ENCODE assay signal across 14 cellular contexts in genomic region chr9:86660146-86660545, GRCh38.
DNase-seq lines count a peak whose midpoint lies in the region; ATAC-seq and TF ChIP-seq lines count a peak whose summit lies in the region.
"Had no signal": no experiment of that assay in that cellular context is flagged by ENCODE, and none has a peak within 500 bp of the region (broad histone marks: within the 10 kb centered on the region; RNA-seq: fewer than 3 reads in every experiment).

No MANE protein-coding gene starts in this region.

- H3K9me3 ChIP-seq in MG63, result no peaks in the 10 kb centered on the region
- H3K9me3 ChIP-seq: Peyer's patch had no signal

- no peak for TF ChIP-seq CTCF in epithelial cell of esophagus (IDR thresholded peaks at IDR 0.05; ENCODE audit: insufficient read depth, low read depth, low read length, missing control alignments)
- TF ChIP-seq CTCF in nephron (IDR thresholded peaks at IDR 0.05; ENCODE audit: unreplicated experiment in 3 of 3), result no peak

- no peak for ATAC-seq in GM18519 (IDR thresholded peaks at IDR 0.05; ENCODE audit: low FRiP score, unreplicated experiment)

- DNase-seq in EH (ENCODE audit: low read depth) (peak; percentile 87), MG63 (peak; percentile 26), epithelial cell of esophagus (ENCODE audit: low read depth) (peak; percentile 19), NCI-H2081 treated with DMSO at 0.1 percent for 48 hours (lab: John Stamatoyannopoulos, UW) (no peak), NCI-H1092 treated with DMSO at 0.1 percent for 48 hours (lab: John Stamatoyannopoulos, UW) (no peak), NCI-H345 treated with DMSO at 0.1 percent for 48 hours (lab: John Stamatoyannopoulos, UW; ENCODE audit: unreplicated experiment) (no peak)
- DNase-seq: activated CD8-positive, alpha-beta memory T cell treated with anti-CD3 and anti-CD28 coated beads, Interleukin-2, amount 50 U/mL, for 4 hours; left cardiac atrium; MM.1S; Peyer's patch had no signal

- no peaks in the 10 kb centered on the region for H3K9me3 Mint-ChIP-seq in nephron
- H3K9me3 Mint-ChIP-seq: stimulated activated naive CD8-positive, alpha-beta T cell treated with anti-CD3 and anti-CD28 coated beads, Interleukin-15, Interleukin-2, amounts not matched to agents 100 ng/mL and 50 ng/mL, for 24 hours had no signal

- H3K4me3 ChIP-seq in MG63 (no peak overlapping the region), epithelial cell of esophagus (ENCODE audit: low read length) (no peak overlapping the region)
- H3K4me3 ChIP-seq: Peyer's patch had no signal

- peak overlapping the region in 1 of 3 experiments; percentile 7 for H3K4me3 Mint-ChIP-seq in nephron
- H3K4me3 Mint-ChIP-seq: brain; stimulated activated naive CD8-positive, alpha-beta T cell treated with anti-CD3 and anti-CD28 coated beads, Interleukin-15, Interleukin-2, amounts not matched to agents 100 ng/mL and 50 ng/mL, for 24 hours had no signal

- no peaks in the 10 kb centered on the region for H3K27me3 ChIP-seq in MG63
- H3K27me3 ChIP-seq: Peyer's patch had no signal

- peaks cover 22% of the 10 kb centered on the region for H3K4me1 Mint-ChIP-seq in nephron

- H3K27me3 Mint-ChIP-seq in nephron (ENCODE audit: low read depth), result no peaks in the 10 kb centered on the region
- H3K27me3 Mint-ChIP-seq: brain had no signal

- H3K27ac Mint-ChIP-seq in nephron, result peak overlapping the region; percentile 29 to 79 (median 37)
- H3K27ac Mint-ChIP-seq: stimulated activated naive CD8-positive, alpha-beta T cell treated with anti-CD3 and anti-CD28 coated beads, Interleukin-15, Interleukin-2, amounts not matched to agents 100 ng/mL and 50 ng/mL, for 24 hours had no signal

- no peaks in the 10 kb centered on the region for H3K36me3 ChIP-seq in MG63
- H3K36me3 ChIP-seq: Peyer's patch had no signal

- H3K36me3 Mint-ChIP-seq in nephron (ENCODE audit: low read depth), result peaks cover under 1% of the 10 kb centered on the region
- H3K36me3 Mint-ChIP-seq: brain had no signal

Comparison
In these comparisons a context has a peak if more than half of its experiments do, and no peak if none do; other contexts are left out.
1. DNase-seq: peak in EH (single experiment), MG63 (single experiment) and epithelial cell of esophagus (single experiment); none in NCI-H2081 treated with DMSO at 0.1 percent for 48 hours (single experiment), NCI-H1092 treated with DMSO at 0.1 percent for 48 hours (single experiment) and NCI-H345 treated with DMSO at 0.1 percent for 48 hours (single experiment).